In genomic region chr4:33031328-33031727, GRCh38 we compare ENCODE assay signal across 7 cellular contexts.
"Had no signal": no experiment of that assay in that cellular context is flagged by ENCODE, and none has a peak within 500 bp of the region (broad histone marks: within the 10 kb centered on the region; RNA-seq: fewer than 3 reads in every experiment).

No MANE protein-coding gene starts in this region.

- H3K4me3 ChIP-seq: GM23338, K562 had no signal

- H3K27ac ChIP-seq: HL-60 had no signal

- DNase-seq: H9, HCEC 1CT, IMR-90, KG1 had no signal

- H2AFZ ChIP-seq: GM23338 had no signal

- H3K4me2 ChIP-seq: GM23338 had no signal

- ATAC-seq: GM23338, K562 had no signal
